1 cellular context compared by ENCODE assay signal in genomic region chr9:71725590-71726338, GRCh38.
A peak's percentile ranks its signal among the peaks of the same experiment; 100 is the strongest.
TF ChIP-seq lines count a peak whose summit lies in the region.

No MANE protein-coding gene starts in this region.

TF ChIP-seq in HepG2, 621 proteins besides CTCF, POLR2A, EP300 and RAD21 (continued from another document and continues in another):
- peak; percentile 99 for TF ChIP-seq ARID3A (IDR thresholded peaks at IDR 0.05; ENCODE audit: low read depth, low read length)
- no peak for TF ChIP-seq E2F2 (CRISPR knock-in tag; IDR thresholded peaks at IDR 0.05; ENCODE audit: borderline replicate concordance)
- TF ChIP-seq NFE2L1 (CRISPR knock-in tag; IDR thresholded peaks at IDR 0.05; ENCODE audit: borderline replicate concordance) = no peak
- no peak for TF ChIP-seq ZNF589 (CRISPR knock-in tag; conservative IDR thresholded peaks at IDR 0.05)
- TF ChIP-seq HIVEP1 (CRISPR knock-in tag; IDR thresholded peaks at IDR 0.05) = no peak
- TF ChIP-seq RXRB (CRISPR knock-in tag; IDR thresholded peaks at IDR 0.05; ENCODE audit: borderline replicate concordance) = peak; percentile 88
- TF ChIP-seq ZNF407 (CRISPR knock-in tag; IDR thresholded peaks at IDR 0.05; ENCODE audit: not compliant biosample characterization) = no peak
- no peak for TF ChIP-seq ZNF276 (CRISPR knock-in tag; IDR thresholded peaks at IDR 0.05; ENCODE audit: low read depth)
- TF ChIP-seq TBX3 (IDR thresholded peaks at IDR 0.05; ENCODE audit: borderline replicate concordance) = peak; percentile 40; the same call in 1 of the 2 replicates
- TF ChIP-seq RNF2 (conservative IDR thresholded peaks at IDR 0.05; ENCODE audit: low read depth) = no peak
- TF ChIP-seq PAX8 (CRISPR knock-in tag; IDR thresholded peaks at IDR 0.05; ENCODE audit: borderline replicate concordance) = no peak
- no peak for TF ChIP-seq ZNF605 (CRISPR knock-in tag; IDR thresholded peaks at IDR 0.05)
- no peak for TF ChIP-seq ZNF761 (CRISPR knock-in tag; conservative IDR thresholded peaks at IDR 0.05)
- TF ChIP-seq GABPB1 (CRISPR knock-in tag; IDR thresholded peaks at IDR 0.05) = no peak; the same call in 1 of the 2 replicates
- TF ChIP-seq SIX1 (CRISPR knock-in tag; IDR thresholded peaks at IDR 0.05; ENCODE audit: borderline replicate concordance) = peak; percentile 69; the same call in 1 of the 2 replicates
- no peak for TF ChIP-seq ELF4 (CRISPR knock-in tag; IDR thresholded peaks at IDR 0.05; ENCODE audit: borderline replicate concordance)
- TF ChIP-seq ZIK1 (CRISPR knock-in tag; IDR thresholded peaks at IDR 0.05; ENCODE audit: borderline replicate concordance, low read depth) = no peak
- no peak for TF ChIP-seq SMYD3 (CRISPR knock-in tag; IDR thresholded peaks at IDR 0.05)
- TF ChIP-seq SNAPC4 (CRISPR knock-in tag; IDR thresholded peaks at IDR 0.05) = no peak
- TF ChIP-seq IKZF4 (CRISPR knock-in tag; IDR thresholded peaks at IDR 0.05; ENCODE audit: borderline replicate concordance, low read depth, not compliant biosample characterization) = no peak
- peak; percentile 92 for TF ChIP-seq ISL2 (CRISPR knock-in tag; IDR thresholded peaks at IDR 0.05)
- TF ChIP-seq MEIS2 (CRISPR knock-in tag; IDR thresholded peaks at IDR 0.05) = no peak
- TF ChIP-seq ZNF770 (CRISPR knock-in tag; IDR thresholded peaks at IDR 0.05) = no peak
- TF ChIP-seq ZNF710 (CRISPR knock-in tag; IDR thresholded peaks at IDR 0.05; ENCODE audit: borderline replicate concordance) = peak; percentile 27; the same call in 1 of the 2 replicates
- TF ChIP-seq ZNF17 (CRISPR knock-in tag; IDR thresholded peaks at IDR 0.05) = no peak
- peak; percentile 43; the same call in 1 of the 2 replicates for TF ChIP-seq HOXA3 (CRISPR knock-in tag; IDR thresholded peaks at IDR 0.05)
- no peak for TF ChIP-seq DR1 (CRISPR knock-in tag; IDR thresholded peaks at IDR 0.05)
- TF ChIP-seq ZNF121 (CRISPR knock-in tag; IDR thresholded peaks at IDR 0.05) = no peak
- no peak for TF ChIP-seq POLR2AphosphoS2 (IDR thresholded peaks at IDR 0.05; ENCODE audit: low read depth, low read length)
- TF ChIP-seq POGZ (CRISPR knock-in tag; IDR thresholded peaks at IDR 0.05) = peak; percentile 76; the same call in 1 of the 2 replicates
- TF ChIP-seq THYN1 (CRISPR knock-in tag; IDR thresholded peaks at IDR 0.05; ENCODE audit: borderline replicate concordance, low read depth) = no peak
- TF ChIP-seq ZNF337 (CRISPR knock-in tag; IDR thresholded peaks at IDR 0.05; ENCODE audit: borderline replicate concordance, low read depth) = no peak
- TF ChIP-seq CBX2 (IDR thresholded peaks at IDR 0.05; ENCODE audit: low read depth, low read length) = no peak
- TF ChIP-seq CBX2 (CRISPR knock-in tag; IDR thresholded peaks at IDR 0.05; ENCODE audit: low read depth) = no peak
- no peak for TF ChIP-seq ZNF138 (CRISPR knock-in tag; IDR thresholded peaks at IDR 0.05; ENCODE audit: low read depth)
- no peak for TF ChIP-seq ZNF772 (CRISPR knock-in tag; IDR thresholded peaks at IDR 0.05)
- peak; percentile 52 for TF ChIP-seq TBL1XR1 (IDR thresholded peaks at IDR 0.05; ENCODE audit: borderline replicate concordance, low read length, partially characterized antibody)
- TF ChIP-seq ZSCAN29 (CRISPR knock-in tag; conservative IDR thresholded peaks at IDR 0.05) = no peak
- no peak for TF ChIP-seq CENPT (CRISPR knock-in tag; IDR thresholded peaks at IDR 0.05; ENCODE audit: low read depth)
- TF ChIP-seq ZNF816 (CRISPR knock-in tag; IDR thresholded peaks at IDR 0.05; ENCODE audit: borderline replicate concordance) = no peak; the same call in 1 of the 2 replicates
- no peak for TF ChIP-seq ZNF674 (CRISPR knock-in tag; IDR thresholded peaks at IDR 0.05; ENCODE audit: low read depth)
